ENCODE assay signal across 9 cellular contexts in the genomic region with DNA sequence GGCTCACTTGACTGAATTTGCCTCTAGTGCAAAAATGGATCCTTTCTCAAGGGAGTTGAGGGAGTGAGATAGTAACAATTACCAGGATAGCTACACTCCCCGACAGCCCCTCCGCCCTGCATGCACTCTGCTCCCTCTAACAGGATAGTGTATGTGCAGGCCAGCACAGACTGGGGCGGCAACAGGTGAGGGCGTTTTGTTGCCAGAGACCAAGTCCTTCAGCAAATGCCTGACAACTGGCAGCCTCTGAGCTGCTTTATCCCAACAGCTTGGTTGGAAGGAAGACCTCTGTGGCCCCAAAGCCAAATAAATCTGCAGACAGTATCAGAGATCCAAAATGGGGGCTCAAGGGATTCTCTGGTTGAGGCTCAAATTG.
DNase-seq lines count a peak whose midpoint lies in the region; ATAC-seq, FAIRE-seq and TF ChIP-seq lines count a peak whose summit lies in the region.
"Had no signal": no experiment of that assay in that cellular context is flagged by ENCODE, and none has a peak within 500 bp of the region (broad histone marks: within the 10 kb centered on the region; RNA-seq: fewer than 3 reads in every experiment).

No MANE protein-coding gene starts in this region.

- H4K20me1 ChIP-seq in astrocyte (ENCODE audit: insufficient read depth, low read length) = peaks cover 15% of the 10 kb centered on the region

- no peak for ATAC-seq in stimulated activated naive CD8-positive, alpha-beta T cell treated with anti-CD3 and anti-CD28 coated beads, Interleukin-15, Interleukin-2, amounts not matched to agents 100 U/mL and 50 U/mL, for 24 hours
- ATAC-seq in GM21825 (IDR thresholded peaks at IDR 0.05; ENCODE audit: unreplicated experiment) = no peak
- no peak for ATAC-seq in upper lobe of right lung

- H2AFZ ChIP-seq in astrocyte (ENCODE audit: low read depth, low read length) = no peak overlapping the region

- no peaks in the 10 kb centered on the region for H3K27me3 Mint-ChIP-seq in stimulated activated naive CD8-positive, alpha-beta T cell treated with anti-CD3 and anti-CD28 coated beads, Interleukin-15, Interleukin-2, amounts not matched to agents 100 ng/mL and 50 ng/mL, for 24 hours
- H3K27me3 Mint-ChIP-seq in astrocyte (ENCODE audit: low read depth, unreplicated experiment) = no peaks in the 10 kb centered on the region

- TF ChIP-seq CTCF in astrocyte (IDR thresholded peaks at IDR 0.05; ENCODE audit: insufficient read depth, low read depth, low read length) (no peak), upper lobe of right lung (IDR thresholded peaks at IDR 0.05) (no peak)

- peaks cover 43% of the 10 kb centered on the region for H3K4me1 ChIP-seq in astrocyte (ENCODE audit: insufficient read depth, low read length)
- H3K4me1 ChIP-seq in upper lobe of right lung = no peaks in the 10 kb centered on the region
- H3K4me1 ChIP-seq: prostate gland had no signal

- H3K79me2 ChIP-seq in astrocyte (ENCODE audit: insufficient read depth, low read length) = no peaks in the 10 kb centered on the region

- H3K4me1 Mint-ChIP-seq in stimulated activated naive CD8-positive, alpha-beta T cell treated with anti-CD3 and anti-CD28 coated beads, Interleukin-15, Interleukin-2, amounts not matched to agents 100 ng/mL and 50 ng/mL, for 24 hours (ENCODE audit: low read depth) = no peaks in the 10 kb centered on the region
- peaks cover 22% of the 10 kb centered on the region for H3K4me1 Mint-ChIP-seq in astrocyte (ENCODE audit: low read depth, unreplicated experiment)

- no peaks in the 10 kb centered on the region for H3K9me3 ChIP-seq in astrocyte (ENCODE audit: insufficient read depth, low read depth, low read length)
- no peaks in the 10 kb centered on the region for H3K9me3 ChIP-seq in upper lobe of right lung
- H3K9me3 ChIP-seq: prostate gland had no signal

- no peak for DNase-seq in stimulated activated naive CD8-positive, alpha-beta T cell treated with anti-CD3 and anti-CD28 coated beads, Interleukin-15, Interleukin-2, amounts not matched to agents 100 U/mL and 50 U/mL, for 24 hours
- DNase-seq in astrocyte (ENCODE audit: low read depth) = no peak
- peak; percentile 53 for DNase-seq in myocyte (ENCODE audit: low read depth)
- DNase-seq in NCI-H187 treated with DMSO at 0.1 percent for 48 hours (lab: John Stamatoyannopoulos, UW) = no peak
- no peak for DNase-seq in upper lobe of right lung

- H3K4me2 ChIP-seq in astrocyte (ENCODE audit: low read length) = peak overlapping the region; percentile 19

- H3K36me3 ChIP-seq in astrocyte (ENCODE audit: insufficient read depth, low read length) (peaks cover 11% of the 10 kb centered on the region), upper lobe of right lung (no peaks in the 10 kb centered on the region)

- peaks cover 27% of the 10 kb centered on the region for H3K36me3 Mint-ChIP-seq in stimulated activated naive CD8-positive, alpha-beta T cell treated with anti-CD3 and anti-CD28 coated beads, Interleukin-15, Interleukin-2, amounts not matched to agents 100 ng/mL and 50 ng/mL, for 24 hours (ENCODE audit: low read depth)
- H3K36me3 Mint-ChIP-seq in astrocyte (ENCODE audit: low read depth, unreplicated experiment) = peaks cover 22% of the 10 kb centered on the region
- H3K36me3 Mint-ChIP-seq: natural killer cell had no signal

- no peak for FAIRE-seq in astrocyte (lab: Jason Lieb, UNC)

- peak overlapping the region; percentile 32 for H3K27ac ChIP-seq in astrocyte (ENCODE audit: low read depth, low read length)
- no peak overlapping the region for H3K27ac ChIP-seq in upper lobe of right lung
- H3K27ac ChIP-seq: prostate gland had no signal

- H3K4me3 Mint-ChIP-seq in stimulated activated naive CD8-positive, alpha-beta T cell treated with anti-CD3 and anti-CD28 coated beads, Interleukin-15, Interleukin-2, amounts not matched to agents 100 ng/mL and 50 ng/mL, for 24 hours = no peak overlapping the region
- no peak overlapping the region for H3K4me3 Mint-ChIP-seq in astrocyte (ENCODE audit: unreplicated experiment)
- H3K4me3 Mint-ChIP-seq: natural killer cell had no signal

- H3K4me3 ChIP-seq in astrocyte (ENCODE audit: insufficient read depth, low read depth, low read length) (no peak overlapping the region), upper lobe of right lung (no peak overlapping the region)
- H3K4me3 ChIP-seq: prostate gland had no signal

- peak overlapping the region; percentile 11 for H3K27ac Mint-ChIP-seq in stimulated activated naive CD8-positive, alpha-beta T cell treated with anti-CD3 and anti-CD28 coated beads, Interleukin-15, Interleukin-2, amounts not matched to agents 100 ng/mL and 50 ng/mL, for 24 hours
- peak overlapping the region; percentile 19 for H3K27ac Mint-ChIP-seq in astrocyte (ENCODE audit: unreplicated experiment)

- H3K27me3 ChIP-seq in astrocyte (ENCODE audit: insufficient read depth, low read length) (no peaks in the 10 kb centered on the region), upper lobe of right lung (peaks cover 12% of the 10 kb centered on the region)

- H3K9ac ChIP-seq in astrocyte (ENCODE audit: low read length) = peak overlapping the region; percentile 6

- intact Hi-C loops in upper lobe of right lung (cut with DNase I) = no loop called here

- H3K9me3 Mint-ChIP-seq in stimulated activated naive CD8-positive, alpha-beta T cell treated with anti-CD3 and anti-CD28 coated beads, Interleukin-15, Interleukin-2, amounts not matched to agents 100 ng/mL and 50 ng/mL, for 24 hours = no peaks in the 10 kb centered on the region
- H3K9me3 Mint-ChIP-seq in astrocyte (ENCODE audit: unreplicated experiment) = no peaks in the 10 kb centered on the region
- H3K9me3 Mint-ChIP-seq: natural killer cell had no signal
